In genomic region chr5:164335837-164336236, GRCh38 we compare ENCODE assay signal across 14 cellular contexts.
DNase-seq lines count a peak whose midpoint lies in the region; ATAC-seq, FAIRE-seq and TF ChIP-seq lines count a peak whose summit lies in the region.
"Had no signal": no experiment of that assay in that cellular context is flagged by ENCODE, and none has a peak within 500 bp of the region (broad histone marks: within the 10 kb centered on the region; RNA-seq: fewer than 3 reads in every experiment).

No MANE protein-coding gene starts in this region.

- H3K27ac Mint-ChIP-seq in Calu3 (ENCODE audit: unreplicated experiment): peak overlapping the region; percentile 63
- H3K27ac Mint-ChIP-seq in brain: peak overlapping the region in 3 of 5 experiments; percentile 15 to 60 (median 49)
- H3K27ac Mint-ChIP-seq: activated naive CD4-positive, alpha-beta T cell treated with anti-CD3 and anti-CD28 coated beads, Interleukin-2, amount 50 U/mL, for 72 hours; B cell; naive B cell had no signal

- no peak overlapping the region for H3K27ac ChIP-seq in left lung
- H3K27ac ChIP-seq: upper lobe of right lung had no signal

- FAIRE-seq in HTR-8/SVneo (lab: Jason Lieb, UNC): no peak

- BruUV-seq in Calu3 (replicated peaks; lab: Mats Ljungman, UMichigan): no TSS peak

- intact Hi-C loops in Calu3 (cut with micrococcal nuclease; ENCODE audit: unreplicated experiment): no loop called here
- intact Hi-C loops in left lung (cut with DNase I): no loop called here
- intact Hi-C loops in Right ventricle myocardium superior (cut with DNase I): no loop called here

- H3K4me1 ChIP-seq in left lung: no peaks in the 10 kb centered on the region
- H3K4me1 ChIP-seq: upper lobe of right lung had no signal

- no peak overlapping the region for H3K4me3 ChIP-seq in left lung
- H3K4me3 ChIP-seq: upper lobe of right lung had no signal

- H3K27me3 ChIP-seq in left lung: no peaks in the 10 kb centered on the region
- H3K27me3 ChIP-seq: upper lobe of right lung had no signal

- H3K36me3 ChIP-seq in left lung: no peaks in the 10 kb centered on the region
- H3K36me3 ChIP-seq: upper lobe of right lung had no signal

- peak; percentile 57 for ATAC-seq in left lung
- ATAC-seq in Right ventricle myocardium superior (ENCODE audit: poor library complexity): no peak
- ATAC-seq: activated naive CD4-positive, alpha-beta T cell treated with anti-CD3 and anti-CD28 coated beads, Interleukin-2, amount 50 U/mL, for 72 hours; upper lobe of right lung had no signal

- H3K4me3 Mint-ChIP-seq in Calu3 (ENCODE audit: low read depth, unreplicated experiment) (no peak overlapping the region), brain (no peak overlapping the region)
- H3K4me3 Mint-ChIP-seq: B cell, naive B cell had no signal

- DNase-seq in Calu3: no peak
- peak; percentile 31 for DNase-seq in HTR-8/SVneo (ENCODE audit: insufficient read length, low spot score)
- DNase-seq in left lung: no peak
- no peak for DNase-seq in NCI-H2029 treated with DMSO at 0.1 percent for 48 hours (lab: John Stamatoyannopoulos, UW)
- no peak for DNase-seq in NCI-H2196 (lab: John Stamatoyannopoulos, UW; ENCODE audit: unreplicated experiment)
- DNase-seq in NCI-H2171 treated with DMSO at 0.1 percent for 48 hours (lab: John Stamatoyannopoulos, UW): no peak
- DNase-seq in Right ventricle myocardium superior: no peak
- DNase-seq: Karpas-422, naive B cell, T-helper 9 cell, upper lobe of right lung had no signal

- no peaks in the 10 kb centered on the region for H3K9me3 ChIP-seq in left lung
- H3K9me3 ChIP-seq: upper lobe of right lung had no signal

- H3K27me3 Mint-ChIP-seq in Calu3 (ENCODE audit: unreplicated experiment): no peaks in the 10 kb centered on the region
- peaks cover 4% of the 10 kb centered on the region for H3K27me3 Mint-ChIP-seq in brain
- H3K27me3 Mint-ChIP-seq: B cell had no signal

- CTCF ChIA-PET in Calu3 (lab: Charles Lee): no interaction called here

- TF ChIP-seq CTCF in Calu3 (IDR thresholded peaks at IDR 0.05; ENCODE audit: unreplicated experiment) (no peak), brain (conservative IDR thresholded peaks at IDR 0.05) (no peak), left lung (IDR thresholded peaks at IDR 0.05) (no peak)

- no peaks in the 10 kb centered on the region for H3K9me3 Mint-ChIP-seq in Calu3 (ENCODE audit: low read depth, unreplicated experiment)
- H3K9me3 Mint-ChIP-seq in brain: no peaks in the 10 kb centered on the region

- H3K36me3 Mint-ChIP-seq in Calu3 (ENCODE audit: insufficient read depth, unreplicated experiment) (no peaks in the 10 kb centered on the region), brain (no peaks in the 10 kb centered on the region)
- H3K36me3 Mint-ChIP-seq: activated naive CD4-positive, alpha-beta T cell treated with anti-CD3 and anti-CD28 coated beads, Interleukin-2, amount 50 U/mL, for 72 hours; naive B cell had no signal

- peaks cover 22% of the 10 kb centered on the region for H3K4me1 Mint-ChIP-seq in Calu3 (ENCODE audit: low read depth, unreplicated experiment)
- peaks cover 15% of the 10 kb centered on the region for H3K4me1 Mint-ChIP-seq in brain
- H3K4me1 Mint-ChIP-seq: B cell, naive B cell had no signal
